In genomic region chr1:3911981-3912808, GRCh38 we compare ENCODE assay signal across 17 cellular contexts. TPM values are rescaled to one million over a fixed set of nuclear protein-coding genes. Genes with fewer than 3 reads are reported as not detected.
DNase-seq lines count a peak whose midpoint lies in the region; ATAC-seq and TF ChIP-seq lines count a peak whose summit lies in the region.
"Had no signal": no experiment of that assay in that cellular context is flagged by ENCODE, and none has a peak within 500 bp of the region (broad histone marks: within the 10 kb centered on the region; RNA-seq: fewer than 3 reads in every experiment).

No MANE protein-coding gene starts in this region.

- peak in 1 of 2 donors; percentile 20 for ATAC-seq in natural killer cell treated with Interleukin-12 subunit alpha and Interleukin-12 subunit beta and Interleukin-15 and Interleukin-18, amount 100 ng/mL, for 72 hours
- no peak for ATAC-seq in natural killer cell
- no peak for ATAC-seq in naive thymus-derived CD8-positive, alpha-beta T cell
- ATAC-seq in HG02973 (IDR thresholded peaks at IDR 0.05; ENCODE audit: unreplicated experiment), result no peak

- TF ChIP-seq CTCF in natural killer cell (IDR thresholded peaks at IDR 0.05), result no peak
- no peak for TF ChIP-seq CTCF in chondrocyte (IDR thresholded peaks at IDR 0.05)
- TF ChIP-seq CTCF in neural crest cell (conservative IDR thresholded peaks at IDR 0.05), result no peak
- no peak for TF ChIP-seq CTCF in brain microvascular endothelial cell (IDR thresholded peaks at IDR 0.05; ENCODE audit: low read depth, low read length, missing control alignments)

- peaks cover 0 to 4% of the 10 kb centered on the region in 2 donors for H3K4me1 Mint-ChIP-seq in natural killer cell treated with Interleukin-12 subunit alpha and Interleukin-12 subunit beta and Interleukin-15 and Interleukin-18, amount 100 ng/mL, for 72 hours (ENCODE audit: low read depth in 2 of 2)
- H3K4me1 Mint-ChIP-seq in natural killer cell (no peaks in the 10 kb centered on the region), chondrocyte (ENCODE audit: low read depth) (peaks cover 4% of the 10 kb centered on the region), neural crest cell (peaks cover 16% of the 10 kb centered on the region)
- H3K4me1 Mint-ChIP-seq in naive thymus-derived CD8-positive, alpha-beta T cell, result peaks cover 0 to 9% (median 4%) of the 10 kb centered on the region in 4 donors

- in situ Hi-C loops in brain microvascular endothelial cell (cut with HindIII; ENCODE audit: low pct_ligation_motif_present, low sequenced_read_pairs), result no loop called here

- H3K9me3 Mint-ChIP-seq in natural killer cell treated with Interleukin-12 subunit alpha and Interleukin-12 subunit beta and Interleukin-15 and Interleukin-18, amount 100 ng/mL, for 72 hours, result no peaks in the 10 kb centered on the region
- no peaks in the 10 kb centered on the region for H3K9me3 Mint-ChIP-seq in natural killer cell
- H3K9me3 Mint-ChIP-seq in chondrocyte (ENCODE audit: low read depth), result no peaks in the 10 kb centered on the region
- H3K9me3 Mint-ChIP-seq in neural crest cell, result no peaks in the 10 kb centered on the region
- no peaks in the 10 kb centered on the region for H3K9me3 Mint-ChIP-seq in naive thymus-derived CD8-positive, alpha-beta T cell
- H3K9me3 Mint-ChIP-seq: CD8-positive, alpha-beta memory T cell had no signal

- peak; percentile 56 for DNase-seq in natural killer cell treated with Interleukin-12 subunit alpha and Interleukin-12 subunit beta and Interleukin-15 and Interleukin-18, amount 100 ng/mL, for 72 hours (ENCODE audit: low spot score)
- DNase-seq in natural killer cell (no peak), chondrocyte (ENCODE audit: low spot score) (peak; percentile 73), neural crest cell (ENCODE audit: low read depth, low spot score) (no peak), brain microvascular endothelial cell (no peak), KG1 (lab: John Stamatoyannopoulos, UW) (no peak)
- no peak for DNase-seq in naive thymus-derived CD8-positive, alpha-beta T cell
- DNase-seq: H7, NCI-H1105, NCI-H2081, NCI-H446 treated with DMSO at 0.1 percent for 48 hours, OCI-M1, SHP77, SK-N-SH had no signal

- peaks cover 0 to 2% of the 10 kb centered on the region in 2 donors for H3K27me3 Mint-ChIP-seq in natural killer cell treated with Interleukin-12 subunit alpha and Interleukin-12 subunit beta and Interleukin-15 and Interleukin-18, amount 100 ng/mL, for 72 hours
- H3K27me3 Mint-ChIP-seq in natural killer cell (ENCODE audit: low read depth in 2 of 2), result peaks cover 0 to 10% of the 10 kb centered on the region in 2 donors
- H3K27me3 Mint-ChIP-seq in chondrocyte (ENCODE audit: low read depth), result peaks cover 16% of the 10 kb centered on the region
- H3K27me3 Mint-ChIP-seq in neural crest cell (ENCODE audit: low read depth), result peaks cover 19% of the 10 kb centered on the region
- H3K27me3 Mint-ChIP-seq in naive thymus-derived CD8-positive, alpha-beta T cell, result peaks cover 0 to 5% (median 0%) of the 10 kb centered on the region in 5 donors

- no peak overlapping the region for H3K4me3 ChIP-seq in brain microvascular endothelial cell (ENCODE audit: low read depth, low read length)
- H3K4me3 ChIP-seq: A549 had no signal

- no peak overlapping the region for H3K27ac Mint-ChIP-seq in natural killer cell treated with Interleukin-12 subunit alpha and Interleukin-12 subunit beta and Interleukin-15 and Interleukin-18, amount 100 ng/mL, for 72 hours
- no peak overlapping the region for H3K27ac Mint-ChIP-seq in natural killer cell
- no peak overlapping the region for H3K27ac Mint-ChIP-seq in chondrocyte (ENCODE audit: unreplicated experiment)
- peak overlapping the region; percentile 35 for H3K27ac Mint-ChIP-seq in neural crest cell (ENCODE audit: unreplicated experiment)
- no peak overlapping the region for H3K27ac Mint-ChIP-seq in naive thymus-derived CD8-positive, alpha-beta T cell

- H3K36me3 Mint-ChIP-seq in natural killer cell treated with Interleukin-12 subunit alpha and Interleukin-12 subunit beta and Interleukin-15 and Interleukin-18, amount 100 ng/mL, for 72 hours, result no peaks in the 10 kb centered on the region
- H3K36me3 Mint-ChIP-seq in natural killer cell, result no peaks in the 10 kb centered on the region
- no peaks in the 10 kb centered on the region for H3K36me3 Mint-ChIP-seq in chondrocyte (ENCODE audit: low read depth)
- H3K36me3 Mint-ChIP-seq in neural crest cell (ENCODE audit: low read depth), result no peaks in the 10 kb centered on the region
- no peaks in the 10 kb centered on the region for H3K36me3 Mint-ChIP-seq in naive thymus-derived CD8-positive, alpha-beta T cell
- H3K36me3 Mint-ChIP-seq: CD8-positive, alpha-beta memory T cell had no signal

- no peak overlapping the region for H3K4me3 Mint-ChIP-seq in natural killer cell treated with Interleukin-12 subunit alpha and Interleukin-12 subunit beta and Interleukin-15 and Interleukin-18, amount 100 ng/mL, for 72 hours
- H3K4me3 Mint-ChIP-seq in natural killer cell (no peak overlapping the region), chondrocyte (ENCODE audit: unreplicated experiment) (no peak overlapping the region), neural crest cell (no peak overlapping the region)
- no peak overlapping the region for H3K4me3 Mint-ChIP-seq in naive thymus-derived CD8-positive, alpha-beta T cell
- H3K4me3 Mint-ChIP-seq: CD8-positive, alpha-beta memory T cell had no signal

- H3K27me3 ChIP-seq in brain microvascular endothelial cell (replicated peaks), result no peaks in the 10 kb centered on the region

- POLR2A ChIA-PET in naive thymus-derived CD8-positive, alpha-beta T cell (lab: Charles Lee), result no interaction called here

- H3K27ac ChIP-seq in brain microvascular endothelial cell, result no peak overlapping the region

- intact Hi-C loops in natural killer cell (cut with micrococcal nuclease), result no loop called here

- H3K36me3 ChIP-seq in brain microvascular endothelial cell (replicated peaks), result no peaks in the 10 kb centered on the region

RNA-seq across cellular contexts. Expression of gene C1orf174, which starts 12.1 kb away (rescaled TPM):
- 10 to 100 TPM; 31.0 to 34.6 TPM for total RNA-seq in natural killer cell treated with Interleukin-12 subunit alpha and Interleukin-12 subunit beta and Interleukin-15 and Interleukin-18, amount 100 ng/mL, for 72 hours
- 10 to 100 TPM; 52.9 to 62.3 (median 61.5) TPM for total RNA-seq in natural killer cell
- 25.0 to 25.7 TPM (median 25.3 TPM) in 3 replicates for total RNA-seq in chondrocyte
- 36.8 and 39.6 TPM in 2 replicates for total RNA-seq in neural crest cell
- 10 to 100 TPM; 27.7 to 29.9 TPM for total RNA-seq in naive thymus-derived CD8-positive, alpha-beta T cell
- polyA plus RNA-seq in naive thymus-derived CD8-positive, alpha-beta T cell, result 10 to 100 TPM; 16.4 to 27.6 (median 17.9) TPM

RNA-seq across cellular contexts. Expression of gene DFFB, which starts 54.9 kb away (rescaled TPM):
- total RNA-seq in natural killer cell treated with Interleukin-12 subunit alpha and Interleukin-12 subunit beta and Interleukin-15 and Interleukin-18, amount 100 ng/mL, for 72 hours, result 10 to 100 TPM; 13.3 to 19.4 TPM
- total RNA-seq in natural killer cell, result 10 to 100 TPM; 18.3 to 27.8 (median 18.5) TPM
- total RNA-seq in chondrocyte, result 5.8 to 8.2 TPM (median 7.3 TPM) in 3 replicates
- total RNA-seq in neural crest cell, result 11.3 and 13.1 TPM in 2 replicates
- 10 to 100 TPM; 20.6 to 21.1 TPM for total RNA-seq in naive thymus-derived CD8-positive, alpha-beta T cell
- polyA plus RNA-seq in naive thymus-derived CD8-positive, alpha-beta T cell, result 10 to 100 TPM in 1 of 3 donors, 1 to 10 TPM in 2; 8.5 to 12.5 (median 9.8) TPM

RNA-seq across cellular contexts. Expression of gene CEP104, which starts 55.2 kb away (rescaled TPM):
- total RNA-seq in natural killer cell treated with Interleukin-12 subunit alpha and Interleukin-12 subunit beta and Interleukin-15 and Interleukin-18, amount 100 ng/mL, for 72 hours, result 10 to 100 TPM; 46.6 to 59.4 TPM
- total RNA-seq in natural killer cell, result 10 to 100 TPM; 37.1 to 60.2 (median 51.8) TPM
- 37.4 to 40.6 TPM (median 37.6 TPM) in 3 replicates for total RNA-seq in chondrocyte
- 36.2 and 37.3 TPM in 2 replicates for total RNA-seq in neural crest cell
- 10 to 100 TPM; 51.3 to 59.0 TPM for total RNA-seq in naive thymus-derived CD8-positive, alpha-beta T cell
- polyA plus RNA-seq in naive thymus-derived CD8-positive, alpha-beta T cell, result 10 to 100 TPM; 13.1 to 19.4 (median 18.4) TPM

Comparison
In these comparisons a context has a peak if more than half of its experiments do, and no peak if none do; other contexts are left out.
1. DNase-seq: peak in natural killer cell treated with Interleukin-12 subunit alpha and Interleukin-12 subunit beta and Interleukin-15 and Interleukin-18, amount 100 ng/mL, for 72 hours (single experiment) and chondrocyte (single experiment); none in natural killer cell (single experiment), neural crest cell (single experiment), naive thymus-derived CD8-positive, alpha-beta T cell (0 of 10), brain microvascular endothelial cell (single experiment) and KG1 (single experiment).